1 cellular context compared by ENCODE assay signal in the genomic region with DNA sequence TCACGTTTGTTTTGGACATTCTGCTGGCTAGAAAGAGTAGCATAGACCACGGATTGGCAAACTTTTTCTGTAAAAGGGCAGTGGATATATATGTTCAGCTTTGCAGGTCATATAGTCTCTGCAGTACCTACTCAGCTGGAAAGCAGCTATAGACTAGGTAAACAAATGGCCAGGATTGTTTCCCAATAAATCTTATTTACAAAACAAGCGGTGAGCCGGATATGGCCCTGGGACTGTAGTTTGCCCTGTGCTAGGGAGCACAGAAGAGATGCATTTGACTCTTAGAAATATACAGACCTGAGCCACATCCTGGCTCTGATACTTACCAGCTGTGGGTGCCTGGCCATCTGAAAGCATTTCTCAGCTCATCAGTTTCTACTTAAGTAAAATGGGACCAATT.
TF ChIP-seq lines count a peak whose summit lies in the region.

No MANE protein-coding gene starts in this region.

TF ChIP-seq in HepG2, 621 proteins besides CTCF, POLR2A, EP300 and RAD21 (continued from another document):
- TF ChIP-seq ZBTB2 (CRISPR knock-in tag; IDR thresholded peaks at IDR 0.05; ENCODE audit: low read depth) (no peak), KLF16 (CRISPR knock-in tag; IDR thresholded peaks at IDR 0.05) (peak in 1 of 2 experiments; percentile 34; a peak in 1 of 4 replicates), ATF6 (CRISPR knock-in tag; conservative IDR thresholded peaks at IDR 0.05) (no peak), FOXK2 (IDR thresholded peaks at IDR 0.05) (no peak), ATF7 (IDR thresholded peaks at IDR 0.05) (no peak), ATF7 (CRISPR knock-in tag; IDR thresholded peaks at IDR 0.05) (no peak), REPIN1 (CRISPR knock-in tag; IDR thresholded peaks at IDR 0.05; ENCODE audit: borderline replicate concordance, low read depth) (no peak), GATAD2A (CRISPR knock-in tag; IDR thresholded peaks at IDR 0.05) (peak; percentile 66), ZNF251 (CRISPR knock-in tag; IDR thresholded peaks at IDR 0.05) (no peak), SIX4 (CRISPR knock-in tag; IDR thresholded peaks at IDR 0.05) (no peak), HINFP (CRISPR knock-in tag; IDR thresholded peaks at IDR 0.05; ENCODE audit: low read depth) (no peak), IKZF4 (CRISPR knock-in tag; IDR thresholded peaks at IDR 0.05; ENCODE audit: borderline replicate concordance, low read depth, not compliant biosample characterization) (no peak), ZNF281 (CRISPR knock-in tag; IDR thresholded peaks at IDR 0.05; ENCODE audit: borderline replicate concordance) (no peak), TEAD3 (CRISPR knock-in tag; optimal IDR thresholded peaks at IDR 0.05; ENCODE audit: borderline replicate concordance) (no peak)
